ENCODE assay signal across 1 cellular context in genomic region chr3:165749241-165749640, GRCh38.
TF ChIP-seq lines count a peak whose summit lies in the region.

No MANE protein-coding gene starts in this region.

TF ChIP-seq in GM12878, 131 proteins besides CTCF, POLR2A, EP300 and RAD21 (continued from another document):
- TF ChIP-seq CUX1 (IDR thresholded peaks at IDR 0.05; ENCODE audit: insufficient replicate concordance, low read depth, low read length) (no peak), ATF3 (IDR thresholded peaks at IDR 0.05; ENCODE audit: borderline replicate concordance, extremely low read depth, low read depth, low read length) (no peak), NFXL1 (IDR thresholded peaks at IDR 0.05; ENCODE audit: borderline replicate concordance) (no peak)
